ENCODE assay signal across 15 cellular contexts in genomic region chr6:137494967-137495595, GRCh38. TPM values are rescaled to one million over a fixed set of nuclear protein-coding genes. Genes with fewer than 3 reads are reported as not detected.
DNase-seq lines count a peak whose midpoint lies in the region; TF ChIP-seq lines count a peak whose summit lies in the region.
"Had no signal": no experiment of that assay in that cellular context is flagged by ENCODE, and none has a peak within 500 bp of the region (broad histone marks: within the 10 kb centered on the region; RNA-seq: fewer than 3 reads in every experiment).

No MANE protein-coding gene starts in this region.

- no CpG with 5 or more reads among the region's 32 CpGs for WGBS in H9 (ENCODE audit: extremely low coverage, insufficient read length, low lambda C conversion rate)
- WGBS in ectodermal cell, 2 experiments, result 1% methylated on average over 27 to 32 of the region's 32 CpGs

- H3K36me3 ChIP-seq in ectodermal cell (ENCODE audit: control insufficient read depth, insufficient read depth, low read length), result no peaks in the 10 kb centered on the region
- no peaks in the 10 kb centered on the region for H3K36me3 ChIP-seq in neural cell (ENCODE audit: insufficient read depth, low read length)
- H3K36me3 ChIP-seq: gastroesophageal sphincter had no signal

- no peak for TF ChIP-seq CTCF in H9 (conservative IDR thresholded peaks at IDR 0.05)
- no peak for TF ChIP-seq CTCF in neural cell (IDR thresholded peaks at IDR 0.05; ENCODE audit: poor library complexity, severe bottlenecking)

- H2AFZ ChIP-seq in H9 (ENCODE audit: low read length) (no peak overlapping the region), neural cell (ENCODE audit: low read depth, low read length) (no peak overlapping the region)

- H3K4me2 ChIP-seq in H9 (ENCODE audit: insufficient read depth, insufficient read length, low read length) (peak overlapping the region; percentile 81), neural cell (ENCODE audit: low read length) (no peak overlapping the region)

- no peak overlapping the region for H2BK120ac ChIP-seq in H9 (ENCODE audit: low read depth, low read length, poor library complexity, severe bottlenecking)

- peaks cover 100% of the 10 kb centered on the region for H3K27me3 Mint-ChIP-seq in H9 (ENCODE audit: low read depth)

- no peak overlapping the region for H4K5ac ChIP-seq in H9 (ENCODE audit: insufficient read length, low read depth, low read length)

- peaks cover 65 to 75% of the 10 kb centered on the region in 2 experiments for H3K4me1 Mint-ChIP-seq in H9

- no peak for TF ChIP-seq EP300 in neural cell (conservative IDR thresholded peaks at IDR 0.05; ENCODE audit: poor library complexity, severe bottlenecking)

- H2BK20ac ChIP-seq in H9 (ENCODE audit: low read depth, low read length, poor library complexity, severe bottlenecking), result no peak overlapping the region

- no peak for TF ChIP-seq RAD21 in neural cell (conservative IDR thresholded peaks at IDR 0.05)

- peaks cover 88% of the 10 kb centered on the region for H3K27me3 ChIP-seq in H9 (ENCODE audit: insufficient read depth, low read length)
- H3K27me3 ChIP-seq in ectodermal cell (ENCODE audit: control insufficient read depth, insufficient read depth, low read length, poor library complexity, severe bottlenecking), result peaks cover 100% of the 10 kb centered on the region
- peaks cover 99% of the 10 kb centered on the region for H3K27me3 ChIP-seq in neural cell (ENCODE audit: insufficient read depth, low read depth, low read length)
- H3K27me3 ChIP-seq: testis had no signal

- H3K9me2 ChIP-seq in neural cell (ENCODE audit: insufficient read depth, low read length), result no peaks in the 10 kb centered on the region

- no peaks in the 10 kb centered on the region for H3K79me1 ChIP-seq in H9 (ENCODE audit: insufficient read depth, low read depth, low read length, poor library complexity, severe bottlenecking)

- H4K20me1 ChIP-seq in H9 (ENCODE audit: control insufficient read depth, insufficient read depth, insufficient read length) (peaks cover 2% of the 10 kb centered on the region), neural cell (ENCODE audit: insufficient read depth) (no peaks in the 10 kb centered on the region)

- no peak overlapping the region for H3K56ac ChIP-seq in H9 (ENCODE audit: insufficient read length, low read depth, low read length)

- no peaks in the 10 kb centered on the region; the same call in 1 of the 2 replicates for H3K4me1 ChIP-seq in H9 (ENCODE audit: insufficient read depth, low read length)
- H3K4me1 ChIP-seq in ectodermal cell (ENCODE audit: control insufficient read depth, insufficient read depth, low read length), result peaks cover 42% of the 10 kb centered on the region

- H3K23me2 ChIP-seq in H9 (ENCODE audit: insufficient read length, low read depth, low read length, poor library complexity, severe bottlenecking), result peaks cover 37% of the 10 kb centered on the region

- peak overlapping the region; percentile 60 to 86; a peak in 4 of 5 replicates for H3K4me3 Mint-ChIP-seq in H9

- no peaks in the 10 kb centered on the region; a peak in 1 of 7 replicates for H3K36me3 Mint-ChIP-seq in H9 (ENCODE audit: insufficient read depth in 1 of 3, low read depth in 3 of 3)

- H2BK5ac ChIP-seq in H9 (ENCODE audit: insufficient read length, low read length), result no peak overlapping the region

- H3T11ph ChIP-seq in H9 (ENCODE audit: low read length), result no peak overlapping the region

- no peak overlapping the region for H3K9ac ChIP-seq in H9 (ENCODE audit: extremely low read depth, insufficient read length, low read length)
- no peak overlapping the region for H3K9ac ChIP-seq in neural cell (ENCODE audit: low read length)

- DNase-seq in NCI-H748 (lab: John Stamatoyannopoulos, UW; ENCODE audit: unreplicated experiment) (peak; percentile 33), NCI-H748 treated with DMSO at 0.1 percent for 48 hours (lab: John Stamatoyannopoulos, UW) (no peak), H9 (peak; percentile 46), HUDEP-2 (lab: John Stamatoyannopoulos, UW; ENCODE audit: unreplicated experiment in 76 of 76) (no peak), SW480 (ENCODE audit: low spot score) (no peak), UCSD-AML1 (lab: John Stamatoyannopoulos, UW; ENCODE audit: unreplicated experiment) (no peak)
- DNase-seq: activated CD4-positive, CD25-positive, alpha-beta regulatory T cell; testis had no signal

- H2BK15ac ChIP-seq in H9 (ENCODE audit: low read depth, low read length), result no peak overlapping the region

- peaks cover 0 to 3% of the 10 kb centered on the region in 2 experiments; a peak in 2 of 5 replicates for H3K9me3 Mint-ChIP-seq in H9

- H3K18ac ChIP-seq in H9 (ENCODE audit: insufficient read length, low read depth, low read length), result no peak overlapping the region

- H4K91ac ChIP-seq in H9 (ENCODE audit: insufficient read length, low read depth, low read length), result no peak overlapping the region

- H3K23ac ChIP-seq in H9 (ENCODE audit: insufficient read length, low read depth, low read length), result no peak overlapping the region

- H3K27ac Mint-ChIP-seq in H9, result no peak overlapping the region

- H3K27ac ChIP-seq in H9 (ENCODE audit: insufficient read length, low read depth, low read length), result no peak overlapping the region
- no peak overlapping the region for H3K27ac ChIP-seq in ectodermal cell (ENCODE audit: insufficient read depth, low read depth, low read length, poor library complexity, severe bottlenecking)
- no peak overlapping the region for H3K27ac ChIP-seq in neural cell (ENCODE audit: low read length)
- H3K27ac ChIP-seq: gastroesophageal sphincter, testis had no signal

- no peak overlapping the region for H2AK5ac ChIP-seq in H9 (ENCODE audit: insufficient read length, low read length)

- no peak overlapping the region for H3K14ac ChIP-seq in H9 (ENCODE audit: insufficient read depth, low read length)

- H3K4me3 ChIP-seq in ectodermal cell (ENCODE audit: insufficient read depth, low read depth, low read length) (peak overlapping the region; percentile 13), neural cell (ENCODE audit: low read length) (no peak overlapping the region)
- H3K4me3 ChIP-seq: gastroesophageal sphincter, lung, testis had no signal

- no peak overlapping the region for H2BK12ac ChIP-seq in H9 (ENCODE audit: insufficient read length, low read depth, low read length)

- H3K79me2 ChIP-seq in H9 (ENCODE audit: insufficient read depth, low read length) (no peaks in the 10 kb centered on the region), neural cell (replicated peaks; ENCODE audit: insufficient read depth, low read length) (no peaks in the 10 kb centered on the region)

- H4K8ac ChIP-seq in H9 (replicated peaks; ENCODE audit: insufficient read length, low read depth, low read length), result no peak overlapping the region

- H3F3A ChIP-seq in neural cell (ENCODE audit: insufficient read depth, low read length, poor library complexity, severe bottlenecking), result no peaks in the 10 kb centered on the region

- H3K4ac ChIP-seq in H9 (ENCODE audit: low read depth, low read length), result no peak overlapping the region

- no peaks in the 10 kb centered on the region for H3K9me3 ChIP-seq in H9 (ENCODE audit: control insufficient read depth, low read depth, low read length)
- no peaks in the 10 kb centered on the region for H3K9me3 ChIP-seq in ectodermal cell (ENCODE audit: control insufficient read depth, low read length)
- no peaks in the 10 kb centered on the region for H3K9me3 ChIP-seq in neural cell (ENCODE audit: low read length)
- H3K9me3 ChIP-seq: testis had no signal

TF ChIP-seq in neural cell, 6 proteins besides CTCF, POLR2A, EP300 and RAD21:
- no peak for TF ChIP-seq EZH2 (IDR thresholded peaks at IDR 0.05; ENCODE audit: borderline replicate concordance, insufficient read depth, low read length, poor library complexity, severe bottlenecking)
- no peak for TF ChIP-seq REST (IDR thresholded peaks at IDR 0.05; ENCODE audit: borderline replicate concordance)
- peak; percentile 67 for TF ChIP-seq POLR2AphosphoS5 (IDR thresholded peaks at IDR 0.05)

RNA-seq across cellular contexts. Expression of gene OLIG3, which starts 0.9 kb away (rescaled TPM):
- total RNA-seq in H9 (2021), result 0.22 and 0.42 TPM in 2 replicates
- polyA plus RNA-seq in ectodermal cell (2013, experiment 1 of 4), result 28.6 TPM
- polyA plus RNA-seq in ectodermal cell (2013, experiment 2 of 4), result 18.4 TPM
- polyA plus RNA-seq in ectodermal cell (2013, experiment 3 of 4), result 27.9 TPM
- polyA plus RNA-seq in ectodermal cell (2013, experiment 4 of 4), result 31.6 TPM
- polyA plus RNA-seq in neural cell, result not detected in 2 replicates
- polyA minus RNA-seq in neural cell, result not detected in 2 replicates
- total RNA-seq: dermis microvascular lymphatic vessel endothelial cell, lung, pulmonary artery endothelial cell, Right ventricle myocardium inferior, testis had no signal
- polyA plus RNA-seq: lung had no signal

Comparison
In these comparisons a context has a peak if more than half of its experiments do, and no peak if none do; other contexts are left out.
1. DNase-seq: peak in NCI-H748 (single experiment) and H9 (single experiment); none in NCI-H748 treated with DMSO at 0.1 percent for 48 hours (single experiment), HUDEP-2 (0 of 76), SW480 (single experiment) and UCSD-AML1 (single experiment).